28 cellular contexts compared by ENCODE assay signal in genomic region chr2:170456914-170457313, GRCh38.
"Had no signal": no experiment of that assay in that cellular context is flagged by ENCODE, and none has a peak within 500 bp of the region (broad histone marks: within the 10 kb centered on the region; RNA-seq: fewer than 3 reads in every experiment).

No MANE protein-coding gene starts in this region.

- H3K9me3 ChIP-seq: Peyer's patch, SJSA1 had no signal

- H3K9me3 Mint-ChIP-seq: activated CD4-positive, alpha-beta memory T cell treated with anti-CD3 and anti-CD28 coated beads for 36 hours; activated CD4-positive, alpha-beta T cell treated with anti-CD3 and anti-CD28 coated beads, Interleukin-2, amount 10 ng/mL, durations not matched to agents 7 days and 5 days; activated naive CD4-positive, alpha-beta T cell treated with anti-CD3 and anti-CD28 coated beads for 36 hours; activated T-cell treated with anti-CD3 and anti-CD28 coated beads, Interleukin-2, amount 50 U/mL, for 4 hours had no signal

- H3K36me3 Mint-ChIP-seq: activated CD4-positive, alpha-beta memory T cell treated with anti-CD3 and anti-CD28 coated beads for 36 hours; brain had no signal

- H3K36me3 ChIP-seq: cardiac muscle cell, Peyer's patch, SJSA1 had no signal

- DNase-seq: activated CD4-positive, alpha-beta memory T cell treated with anti-CD3 and anti-CD28 coated beads for 36 hours; activated CD4-positive, alpha-beta T cell treated with anti-CD3 and anti-CD28 coated beads, Interleukin-2, amount 10 ng/mL, durations not matched to agents 7 days and 5 days; activated CD4-positive, CD25-positive, alpha-beta regulatory T cell; activated CD8-positive, alpha-beta memory T cell treated with anti-CD3 and anti-CD28 coated beads for 24 hours; activated effector memory CD4-positive, alpha-beta T cell treated with anti-CD3 and anti-CD28 coated beads, Interleukin-2, amount 50 U/mL, for 16 hours; activated naive CD4-positive, alpha-beta T cell treated with anti-CD3 and anti-CD28 coated beads for 36 hours; activated T-cell treated with anti-CD3 and anti-CD28 coated beads, Interleukin-2, amount 50 U/mL, for 4 hours; amygdala; Karpas-422; MM.1S; NCI-H1105; NCI-H1436; NCI-H1694 treated with DMSO at 0.1 percent for 48 hours; NCI-H2029 treated with DMSO at 0.1 percent for 48 hours; NCI-H345; NCI-H510A treated with DMSO at 0.1 percent for 48 hours; NCI-H69; NK-92 treated with Interleukin-12 subunit alpha and Interleukin-12 subunit beta, amount 100 ng/mL, for 24 hours; OCI-M1; Peyer's patch; Right ventricle myocardium superior; T-helper 17 cell; T1000 had no signal

- ATAC-seq: activated T-cell treated with anti-CD3 and anti-CD28 coated beads, Interleukin-2, amount 50 U/mL, for 4 hours; T-helper 17 cell had no signal

- H3K27ac ChIP-seq: cardiac muscle cell, Peyer's patch, RWPE1, SJSA1 had no signal

- H3K4me3 ChIP-seq: cardiac muscle cell, Peyer's patch, SJSA1 had no signal

- H3K4me3 Mint-ChIP-seq: activated CD4-positive, alpha-beta memory T cell treated with anti-CD3 and anti-CD28 coated beads for 36 hours; activated CD4-positive, alpha-beta T cell treated with anti-CD3 and anti-CD28 coated beads, Interleukin-2, amount 10 ng/mL, durations not matched to agents 7 days and 5 days; activated naive CD4-positive, alpha-beta T cell treated with anti-CD3 and anti-CD28 coated beads for 36 hours; activated naive CD8-positive, alpha-beta T cell; activated T-cell treated with anti-CD3 and anti-CD28 coated beads, Interleukin-2, amount 50 U/mL, for 4 hours; brain; T-helper 17 cell had no signal

- H3K4me1 ChIP-seq: Peyer's patch, SJSA1 had no signal

- H3K4me1 Mint-ChIP-seq: activated CD4-positive, alpha-beta T cell treated with anti-CD3 and anti-CD28 coated beads, Interleukin-2, amount 10 ng/mL, durations not matched to agents 7 days and 5 days; T-helper 17 cell had no signal

- H3K27me3 ChIP-seq: cardiac muscle cell, Peyer's patch, SJSA1 had no signal

- H3K27me3 Mint-ChIP-seq: activated CD4-positive, alpha-beta T cell treated with anti-CD3 and anti-CD28 coated beads, Interleukin-2, amount 10 ng/mL, durations not matched to agents 7 days and 5 days; activated naive CD8-positive, alpha-beta T cell; brain had no signal

- H3K27ac Mint-ChIP-seq: activated CD4-positive, alpha-beta memory T cell treated with anti-CD3 and anti-CD28 coated beads for 36 hours; activated CD4-positive, alpha-beta T cell treated with anti-CD3 and anti-CD28 coated beads, Interleukin-2, amount 10 ng/mL, durations not matched to agents 7 days and 5 days; activated naive CD4-positive, alpha-beta T cell treated with anti-CD3 and anti-CD28 coated beads for 36 hours; activated naive CD8-positive, alpha-beta T cell; T-helper 17 cell had no signal
